ENCODE assay signal across 12 cellular contexts in the genomic region with DNA sequence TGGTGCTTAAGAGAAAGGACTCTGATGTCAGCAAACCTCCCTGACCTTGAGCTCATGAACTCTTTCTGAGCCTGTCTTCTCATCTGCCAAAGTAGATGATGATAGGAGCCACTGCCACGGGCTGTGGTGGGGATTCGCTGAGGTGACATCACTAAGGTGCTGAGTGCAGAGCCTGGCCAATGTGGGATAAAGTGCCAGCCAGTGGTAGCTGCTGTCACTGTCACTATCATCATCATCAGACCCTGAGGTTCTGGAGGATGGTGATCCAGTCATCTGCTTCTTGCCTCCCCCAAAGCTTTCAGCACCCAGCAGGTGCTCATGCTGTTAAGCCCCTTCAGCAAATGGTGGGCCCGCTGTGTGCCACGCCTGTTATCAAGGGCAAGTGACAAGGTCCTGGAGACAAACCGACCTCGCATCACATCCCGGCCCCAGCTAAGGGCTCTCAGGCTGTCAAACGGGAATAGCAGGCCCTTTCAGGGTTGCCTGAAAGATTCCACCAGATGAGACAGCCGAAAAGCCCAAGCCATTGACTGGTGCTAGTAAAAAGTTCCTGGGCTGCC. TPM values are rescaled to one million over a fixed set of nuclear protein-coding genes. Genes with fewer than 3 reads are reported as not detected.
DNase-seq lines count a peak whose midpoint lies in the region; ATAC-seq, FAIRE-seq and TF ChIP-seq lines count a peak whose summit lies in the region.
"Had no signal": no experiment of that assay in that cellular context is flagged by ENCODE, and none has a peak within 500 bp of the region (broad histone marks: within the 10 kb centered on the region; RNA-seq: fewer than 3 reads in every experiment).

No MANE protein-coding gene starts in this region.

- POLR2A ChIA-PET in IMR-90 (lab: Charles Lee; ENCODE audit: unreplicated experiment) (interaction anchor here (0.5 kb wide), 1 partner anchor 18 kb away, joined by 6 read pairs; no protein-coding TSS in a partner anchor), K562 (lab: Yijun Ruan, JAX) (interaction anchor here (0.6 to 1.8 kb wide), 11 partner anchors 9 to 279 kb away, joined by 3 to 14 read pairs (median 5); no protein-coding TSS in a partner anchor)
- POLR2A ChIA-PET in naive thymus-derived CD4-positive, alpha-beta T cell (lab: Charles Lee), result interaction anchor here (0.6 to 1.0 kb wide), 4 partner anchors 9 to 109 kb away, joined by 3 to 5 read pairs (median 3); no protein-coding TSS in a partner anchor

- in situ Hi-C loops in IMR-90 (cut with MboI; ENCODE audit: low sequenced_read_pairs) (no loop called here), K562 (cut with MboI) (loop anchor here (5.0 kb wide), 1 partner anchor 63 kb away; no protein-coding TSS in a partner anchor)

- H3K9me3 Mint-ChIP-seq in neural progenitor cell, result no peaks in the 10 kb centered on the region
- H3K9me3 Mint-ChIP-seq in naive thymus-derived CD4-positive, alpha-beta T cell, result peaks cover 0 to 2% (median 0%) of the 10 kb centered on the region in 11 donors
- H3K9me3 Mint-ChIP-seq: dendritic cell treated with granulocyte-macrophage colony-stimulating factor and Interleukin-4, amounts not matched to agents 40 ng/mL and 50 ng/mL, for 4 days had no signal

- H3K4me3 ChIP-seq in IMR-90 (ENCODE audit: insufficient read depth, low read depth, low read length), result no peak overlapping the region
- no peak overlapping the region for H3K4me3 ChIP-seq in K562
- peak overlapping the region; percentile 29 for H3K4me3 ChIP-seq in neural progenitor cell
- no peak overlapping the region for H3K4me3 ChIP-seq in naive thymus-derived CD4-positive, alpha-beta T cell (ENCODE audit: low read length)
- H3K4me3 ChIP-seq: lung, thyroid gland had no signal

- peaks cover 6% of the 10 kb centered on the region; the same call in 1 of the 2 replicates for H3K9me1 ChIP-seq in IMR-90 (ENCODE audit: insufficient read depth, low read length)
- H3K9me1 ChIP-seq in K562 (ENCODE audit: control insufficient read depth, insufficient read depth, low read length), result peaks cover 2% of the 10 kb centered on the region

- H3K36me3 Mint-ChIP-seq in neural progenitor cell, result peaks cover 4% of the 10 kb centered on the region
- H3K36me3 Mint-ChIP-seq in naive thymus-derived CD4-positive, alpha-beta T cell, result peaks cover 0 to 19% (median 4%) of the 10 kb centered on the region in 5 donors

- no peak overlapping the region for H3K18ac ChIP-seq in IMR-90 (ENCODE audit: low read depth, low read length)

- peaks cover 33 to 55% of the 10 kb centered on the region in 2 experiments for H3K79me1 ChIP-seq in IMR-90 (ENCODE audit: low read depth in 1 of 2, low read length in 2 of 2)

- no peak overlapping the region for H4K8ac ChIP-seq in IMR-90 (ENCODE audit: low read depth in 2 of 2, low read length in 2 of 2)

- H3K56ac ChIP-seq in IMR-90 (ENCODE audit: extremely low read depth, insufficient read depth, low read length), result no peak overlapping the region

- CTCF ChIA-PET in IMR-90 (lab: Yijun Ruan, JAX), result interaction anchor here (0.6 kb wide), 1 partner anchor 357 kb away, joined by 4 read pairs; no protein-coding TSS in a partner anchor
- CTCF ChIA-PET in K562 (lab: Yijun Ruan, JAX; ENCODE audit: low intra/inter-chr PET ratio), result no interaction called here
- CTCF ChIA-PET in naive thymus-derived CD4-positive, alpha-beta T cell (lab: Charles Lee), result interaction anchor here (0.6 to 1.3 kb wide), 3 partner anchors 74 to 256 kb away, joined by 4 to 7 read pairs (median 5); partner anchors contain the start of gene TOR2A

- ATAC-seq in IMR-90 (ENCODE audit: low read depth) (no peak), K562 (no peak; the same call in 2 of the 3 replicates), GM19455 (IDR thresholded peaks at IDR 0.05; ENCODE audit: unreplicated experiment) (no peak)
- ATAC-seq in naive thymus-derived CD4-positive, alpha-beta T cell, result no peak

- no peak overlapping the region for H2BK5ac ChIP-seq in IMR-90 (ENCODE audit: low read depth, low read length, poor library complexity, severe bottlenecking)

- intact Hi-C loops in IMR-90 (cut with micrococcal nuclease), result no loop called here
- intact Hi-C loops in K562 (cut with micrococcal nuclease), result loop anchor here (2.0 kb wide), 1 partner anchor 74 kb away; the partner anchor contains the start of gene TOR2A
- intact Hi-C loops in naive thymus-derived CD4-positive, alpha-beta T cell (cut with micrococcal nuclease), result no loop called here

- DNase-seq in IMR-90, result no peak
- DNase-seq in K562 (ENCODE audit: extremely low read depth in 1 of 4, low spot score in 3 of 4), result no peak
- DNase-seq in neural progenitor cell (ENCODE audit: low spot score), result no peak
- DNase-seq in naive thymus-derived CD4-positive, alpha-beta T cell, result no peak
- DNase-seq: NCI-H446, SHP77 treated with DMSO at 0.1 percent for 48 hours, thyroid gland had no signal

- H4K91ac ChIP-seq in IMR-90 (ENCODE audit: insufficient read depth, low read depth, low read length), result no peak overlapping the region

- no peak overlapping the region for H2AFZ ChIP-seq in IMR-90 (replicated peaks; ENCODE audit: low read length, poor library complexity)
- no peak overlapping the region for H2AFZ ChIP-seq in K562 (ENCODE audit: low read depth, low read length)
- no peak overlapping the region for H2AFZ ChIP-seq in neural progenitor cell (replicated peaks)

- peak overlapping the region; percentile 5 for H2AK9ac ChIP-seq in IMR-90 (replicated peaks; ENCODE audit: low read depth, low read length, poor library complexity)

- H3K9me3 ChIP-seq in IMR-90 (ENCODE audit: control insufficient read depth, insufficient read depth, low read length) (no peaks in the 10 kb centered on the region), K562 (replicated peaks; ENCODE audit: control insufficient read depth, insufficient read depth, low read depth, low read length) (no peaks in the 10 kb centered on the region), neural progenitor cell (ENCODE audit: low read depth) (no peaks in the 10 kb centered on the region)
- no peaks in the 10 kb centered on the region for H3K9me3 ChIP-seq in naive thymus-derived CD4-positive, alpha-beta T cell (ENCODE audit: control insufficient read depth in 2 of 3, low read length in 3 of 3)
- H3K9me3 ChIP-seq: thyroid gland had no signal

- H3K9ac ChIP-seq in IMR-90 (ENCODE audit: low read depth, low read length) (no peak overlapping the region), K562 (ENCODE audit: insufficient read depth in 1 of 2, low read depth in 2 of 2, low read length in 2 of 2) (peak overlapping the region; percentile 6 to 89; a peak in 3 of 4 replicates), neural progenitor cell (no peak overlapping the region)

- no peak for TF ChIP-seq CTCF in IMR-90 (conservative IDR thresholded peaks at IDR 0.05; ENCODE audit: low read depth, low read length)
- TF ChIP-seq CTCF in K562 (IDR thresholded peaks at IDR 0.05 in 2 of 3, conservative IDR thresholded peaks at IDR 0.05 in 1 of 3; ENCODE audit: insufficient read depth in 2 of 3, low read depth in 1 of 3, low read length in 3 of 3), result no peak
- no peak for TF ChIP-seq CTCF in neural progenitor cell (IDR thresholded peaks at IDR 0.05)

- peak; percentile 44 for FAIRE-seq in K562 (lab: Jason Lieb, UNC)
- FAIRE-seq: frontal cortex, GM12892 had no signal

- H3K36me3 ChIP-seq in IMR-90 (ENCODE audit: control insufficient read depth, insufficient read depth, low read length), result peaks cover 62% of the 10 kb centered on the region
- peaks cover 88% of the 10 kb centered on the region for H3K36me3 ChIP-seq in K562 (ENCODE audit: control insufficient read depth, insufficient read depth, low read length)
- H3K36me3 ChIP-seq in neural progenitor cell, result no peaks in the 10 kb centered on the region
- H3K36me3 ChIP-seq in naive thymus-derived CD4-positive, alpha-beta T cell (ENCODE audit: control insufficient read depth in 2 of 3, insufficient read depth in 3 of 3, low read length in 3 of 3), result peaks cover 0 to 76% (median 14%) of the 10 kb centered on the region in 3 experiments

- H3K27me3 Mint-ChIP-seq in neural progenitor cell (ENCODE audit: insufficient read depth, low read depth), result peaks cover 2% of the 10 kb centered on the region
- H3K27me3 Mint-ChIP-seq in naive thymus-derived CD4-positive, alpha-beta T cell, result no peaks in the 10 kb centered on the region
- H3K27me3 Mint-ChIP-seq: dendritic cell treated with granulocyte-macrophage colony-stimulating factor and Interleukin-4, amounts not matched to agents 40 ng/mL and 50 ng/mL, for 4 days had no signal

- 73% methylated on average over 5 of the region's 9 CpGs; no CpG with 5 or more reads in 1 of the 2 experiments for WGBS in IMR-90 (ENCODE audit: extremely low coverage in 2 of 2, insufficient read length in 1 of 2), 2 experiments
- 43% methylated on average over 9 of the region's 9 CpGs for WGBS in K562 (ENCODE audit: insufficient coverage, low coverage, missing lambda C conversion rate)

- H4K20me1 ChIP-seq in IMR-90 (ENCODE audit: insufficient read depth, low read length) (peaks cover 14% of the 10 kb centered on the region), K562 (replicated peaks; ENCODE audit: control insufficient read depth, insufficient read depth, low read length) (peaks cover 7% of the 10 kb centered on the region), neural progenitor cell (ENCODE audit: low read depth) (peaks cover 41% of the 10 kb centered on the region)

- no peaks in the 10 kb centered on the region for H3K27me3 ChIP-seq in IMR-90 (ENCODE audit: control insufficient read depth, insufficient read depth, low read length)
- no peaks in the 10 kb centered on the region for H3K27me3 ChIP-seq in K562 (ENCODE audit: control insufficient read depth in 2 of 2, insufficient read depth in 2 of 2, low read length in 2 of 2)
- no peaks in the 10 kb centered on the region for H3K27me3 ChIP-seq in neural progenitor cell
- no peaks in the 10 kb centered on the region for H3K27me3 ChIP-seq in naive thymus-derived CD4-positive, alpha-beta T cell (ENCODE audit: control insufficient read depth in 2 of 2, insufficient read depth in 2 of 2, low read length in 2 of 2)
- H3K27me3 ChIP-seq: thyroid gland had no signal

- BruUV-seq in IMR-90 (replicated peaks; lab: Mats Ljungman, UMichigan) (no TSS peak), K562 (replicated peaks; lab: Mats Ljungman, UMichigan) (no TSS peak)

- TF ChIP-seq RAD21 in IMR-90 (IDR thresholded peaks at IDR 0.05; ENCODE audit: low read length), result no peak
- no peak for TF ChIP-seq RAD21 in K562 (CRISPR knock-in tag; conservative IDR thresholded peaks at IDR 0.05 in 1 of 2, IDR thresholded peaks at IDR 0.05 in 1 of 2)

- peaks cover 6% of the 10 kb centered on the region for H3K4me1 ChIP-seq in IMR-90 (ENCODE audit: control insufficient read depth, insufficient read depth, low read length)
- H3K4me1 ChIP-seq in K562 (replicated peaks in 1 of 2; ENCODE audit: control insufficient read depth in 2 of 2, insufficient read depth in 2 of 2, low read length in 2 of 2), result peaks cover 15 to 41% of the 10 kb centered on the region in 2 experiments
- peaks cover 4% of the 10 kb centered on the region for H3K4me1 ChIP-seq in neural progenitor cell
- H3K4me1 ChIP-seq in naive thymus-derived CD4-positive, alpha-beta T cell (ENCODE audit: control insufficient read depth in 2 of 2, insufficient read depth in 2 of 2, low read length in 2 of 2), result peaks cover 4 to 5% of the 10 kb centered on the region in 2 donors

- H3K27ac ChIP-seq in IMR-90 (ENCODE audit: insufficient read depth, low read length), result no peak overlapping the region
- no peak overlapping the region for H3K27ac ChIP-seq in K562 (ENCODE audit: extremely low read depth, low read depth, low read length)
- no peak overlapping the region for H3K27ac ChIP-seq in neural progenitor cell
- H3K27ac ChIP-seq in naive thymus-derived CD4-positive, alpha-beta T cell (ENCODE audit: low read depth, low read length), result no peak overlapping the region
- H3K27ac ChIP-seq: thyroid gland had no signal

- no peak overlapping the region for H3K23ac ChIP-seq in IMR-90 (ENCODE audit: low read depth, low read length)

- H3K79me2 ChIP-seq in K562 (ENCODE audit: control insufficient read depth, insufficient read depth, low read length), result peaks cover 11% of the 10 kb centered on the region
- peaks cover 14% of the 10 kb centered on the region for H3K79me2 ChIP-seq in neural progenitor cell (ENCODE audit: low read depth)

- TF ChIP-seq EP300 in K562 (IDR thresholded peaks at IDR 0.05; ENCODE audit: low read length), result no peak

- H3K4me2 ChIP-seq in IMR-90 (ENCODE audit: low read depth, low read length) (no peak overlapping the region), K562 (ENCODE audit: insufficient read depth, low read length) (peak overlapping the region; percentile 24; the same call in 1 of the 2 replicates), neural progenitor cell (peak overlapping the region; percentile 76)

- H4K5ac ChIP-seq in IMR-90 (ENCODE audit: low read depth, low read length), result no peak overlapping the region

- peaks cover 7% of the 10 kb centered on the region for H3F3A ChIP-seq in neural progenitor cell (ENCODE audit: low read depth)

- peaks cover 9% of the 10 kb centered on the region for H3K4me1 Mint-ChIP-seq in neural progenitor cell
- peaks cover 3 to 15% (median 8%) of the 10 kb centered on the region in 7 donors for H3K4me1 Mint-ChIP-seq in naive thymus-derived CD4-positive, alpha-beta T cell

- no peak for TF ChIP-seq POLR2A in IMR-90 (IDR thresholded peaks at IDR 0.05; ENCODE audit: low read depth, low read length)
- no peak for TF ChIP-seq POLR2A in K562 (conservative IDR thresholded peaks at IDR 0.05)

- no peak overlapping the region for H3K14ac ChIP-seq in IMR-90 (replicated peaks; ENCODE audit: low read depth, low read length)

- no peak overlapping the region for H2AK5ac ChIP-seq in IMR-90 (ENCODE audit: low read depth, low read length)

- no peak overlapping the region for H2BK20ac ChIP-seq in IMR-90 (ENCODE audit: low read depth, low read length)

- no peak overlapping the region for H3K27ac Mint-ChIP-seq in neural progenitor cell
- H3K27ac Mint-ChIP-seq in naive thymus-derived CD4-positive, alpha-beta T cell, result peak overlapping the region in 1 of 9 donors; percentile 28
- H3K27ac Mint-ChIP-seq: dendritic cell treated with granulocyte-macrophage colony-stimulating factor and Interleukin-4, amounts not matched to agents 40 ng/mL and 50 ng/mL, for 4 days had no signal

- dilution Hi-C loops in IMR-90 (cut with HindIII; ENCODE audit: low sequenced_read_pairs, unreplicated experiment), result no loop called here

- no peak overlapping the region for H3K4ac ChIP-seq in IMR-90 (ENCODE audit: low read depth, low read length)

- H2BK120ac ChIP-seq in IMR-90 (ENCODE audit: low read depth, low read length), result no peak overlapping the region

- no peak overlapping the region for H3K4me3 Mint-ChIP-seq in neural progenitor cell
- no peak overlapping the region for H3K4me3 Mint-ChIP-seq in naive thymus-derived CD4-positive, alpha-beta T cell
- H3K4me3 Mint-ChIP-seq: dendritic cell treated with granulocyte-macrophage colony-stimulating factor and Interleukin-4, amounts not matched to agents 40 ng/mL and 50 ng/mL, for 4 days had no signal

- H2BK15ac ChIP-seq in IMR-90 (ENCODE audit: low read depth, low read length), result no peak overlapping the region

RNA-seq across cellular contexts. Expression of gene FPGS, which starts 6.4 kb away (rescaled TPM):
- 43.9 and 45.5 TPM in 2 replicates for total RNA-seq in IMR-90 (2012; rRNA removed)
- 71.5 and 75.7 TPM in 2 replicates for polyA plus RNA-seq in IMR-90 (2012; rRNA removed)
- 39.9 and 56.3 TPM in 2 replicates for polyA plus RNA-seq in IMR-90 (2012; cell fraction: cytosol; rRNA removed)
- polyA plus RNA-seq in IMR-90 (2012; cell fraction: nucleus; rRNA removed; ENCODE audit: low replicate concordance), result 94.7 and 201 TPM in 2 replicates
- total RNA-seq in K562 (2011; cell fraction: chromatin; rRNA removed; ENCODE audit: low replicate concordance), result 82.8 and 192 TPM in 2 replicates
- total RNA-seq in K562 (2011; cell fraction: nucleolus; rRNA removed), result 117 and 131 TPM in 2 replicates
- total RNA-seq in K562 (2011; cell fraction: nucleoplasm; rRNA removed), result 76.6 and 93.6 TPM in 2 replicates
- total RNA-seq in K562 (2014; rRNA removed), result 77.1 and 91.1 TPM in 2 replicates
- 19.7 and 32.6 TPM in 2 replicates for total RNA-seq in K562 (2014; rRNA removed; fragmentation: Illumina TruSeq; extraction: Trizol)
- total RNA-seq in K562 (2015; rRNA removed; fragmentation: Illumina TruSeq; extraction: Trizol), result 52.9 and 54.0 TPM in 2 replicates
- 85.1 and 90.2 TPM in 2 replicates for total RNA-seq in K562 (2021)
- polyA plus RNA-seq in K562 (2011; rRNA removed), result 59.2 and 65.5 TPM in 2 replicates
- polyA plus RNA-seq in K562 (2011; cell fraction: cytosol; rRNA removed), result 77.6 and 147 TPM in 2 replicates
- 83.8 and 119 TPM in 2 replicates for polyA plus RNA-seq in K562 (2011; cell fraction: nucleus; rRNA removed)
- polyA plus RNA-seq in K562 (2012), result 59.3 and 62.8 TPM in 2 replicates
- polyA plus RNA-seq in K562 (2014; fragmentation: Illumina TruSeq; extraction: Trizol), result 86.4 and 87.8 TPM in 2 replicates
- 1 to 10 TPM in 1 of 2 experiments, under 1 TPM in 1; 0.84 to 2.0 TPM for polyA plus RNA-seq in K562 (2014; fragmentation: Nextera tagmentation; extraction: Ambion mirVana)
- polyA plus RNA-seq in K562 (2014; rRNA removed), result 61.4 and 63.1 TPM in 2 replicates
- 31.3 and 52.3 TPM in 2 replicates for polyA minus RNA-seq in K562 (2011; rRNA and poly(A)+ RNA removed)
- polyA minus RNA-seq in K562 (2011; cell fraction: cytosol; rRNA and poly(A)+ RNA removed), result 47.3 and 50.9 TPM in 2 replicates
- polyA minus RNA-seq in K562 (2011; cell fraction: nucleus; rRNA and poly(A)+ RNA removed), result 28.5 and 31.4 TPM in 2 replicates
- 32.8 and 60.5 TPM in 2 replicates for total RNA-seq in neural progenitor cell (ENCODE audit: low replicate concordance)
- 100 to 1,000 TPM in 2 of 5 experiments, 10 to 100 TPM in 3; 90.4 to 123 (median 95.4) TPM for total RNA-seq in naive thymus-derived CD4-positive, alpha-beta T cell
- 10 to 100 TPM; 37.3 to 51.4 TPM for polyA plus RNA-seq in naive thymus-derived CD4-positive, alpha-beta T cell

RNA-seq across cellular contexts. Expression of gene CDK9, which starts 23.2 kb away (rescaled TPM):
- 28.9 and 30.3 TPM in 2 replicates for total RNA-seq in IMR-90 (2012; rRNA removed)
- polyA plus RNA-seq in IMR-90 (2012; rRNA removed), result 49.9 and 52.1 TPM in 2 replicates
- polyA plus RNA-seq in IMR-90 (2012; cell fraction: cytosol; rRNA removed), result 34.4 and 54.3 TPM in 2 replicates
- polyA plus RNA-seq in IMR-90 (2012; cell fraction: nucleus; rRNA removed; ENCODE audit: low replicate concordance), result 140 and 177 TPM in 2 replicates
- total RNA-seq in K562 (2011; cell fraction: chromatin; rRNA removed; ENCODE audit: low replicate concordance), result 56.0 and 127 TPM in 2 replicates
- total RNA-seq in K562 (2011; cell fraction: nucleolus; rRNA removed), result 76.7 and 85.9 TPM in 2 replicates
- 52.5 and 57.5 TPM in 2 replicates for total RNA-seq in K562 (2011; cell fraction: nucleoplasm; rRNA removed)
- total RNA-seq in K562 (2014; rRNA removed), result 33.0 and 36.7 TPM in 2 replicates
- total RNA-seq in K562 (2014; rRNA removed; fragmentation: Illumina TruSeq; extraction: Trizol), result 27.5 and 27.9 TPM in 2 replicates
- 28.1 and 29.8 TPM in 2 replicates for total RNA-seq in K562 (2015; rRNA removed; fragmentation: Illumina TruSeq; extraction: Trizol)
- total RNA-seq in K562 (2021), result 75.2 and 78.6 TPM in 2 replicates
- polyA plus RNA-seq in K562 (2011; rRNA removed), result 44.6 and 51.9 TPM in 2 replicates
- polyA plus RNA-seq in K562 (2011; cell fraction: cytosol; rRNA removed), result 44.4 and 58.1 TPM in 2 replicates
- 121 and 155 TPM in 2 replicates for polyA plus RNA-seq in K562 (2011; cell fraction: nucleus; rRNA removed)
- 52.1 and 60.8 TPM in 2 replicates for polyA plus RNA-seq in K562 (2012)
- polyA plus RNA-seq in K562 (2014; fragmentation: Illumina TruSeq; extraction: Trizol), result 54.1 and 60.5 TPM in 2 replicates
- 1 to 10 TPM; 4.2 to 5.0 TPM for polyA plus RNA-seq in K562 (2014; fragmentation: Nextera tagmentation; extraction: Ambion mirVana)
- polyA plus RNA-seq in K562 (2014; rRNA removed), result 34.7 and 42.6 TPM in 2 replicates
- 45.5 and 76.0 TPM in 2 replicates for polyA minus RNA-seq in K562 (2011; rRNA and poly(A)+ RNA removed)
- 25.9 and 42.3 TPM in 2 replicates for polyA minus RNA-seq in K562 (2011; cell fraction: cytosol; rRNA and poly(A)+ RNA removed)
- polyA minus RNA-seq in K562 (2011; cell fraction: nucleus; rRNA and poly(A)+ RNA removed), result 31.0 and 33.8 TPM in 2 replicates
- 22.5 and 47.8 TPM in 2 replicates for total RNA-seq in neural progenitor cell (ENCODE audit: low replicate concordance)
- 100 to 1,000 TPM; 110 to 135 (median 134) TPM for total RNA-seq in naive thymus-derived CD4-positive, alpha-beta T cell
- polyA plus RNA-seq in naive thymus-derived CD4-positive, alpha-beta T cell, result 10 to 100 TPM; 37.5 to 65.9 TPM

RNA-seq across cellular contexts. Expression of gene SH2D3C, which starts 30.6 kb away (rescaled TPM):
- total RNA-seq in IMR-90 (2012; rRNA removed) (under 0.01 and 0.28 TPM in 2 replicates), K562 (2014; rRNA removed) (0.29 and 1.2 TPM in 2 replicates), K562 (2014; rRNA removed; fragmentation: Illumina TruSeq; extraction: Trizol) (0.11 and 0.19 TPM in 2 replicates), K562 (2015; rRNA removed; fragmentation: Illumina TruSeq; extraction: Trizol) (0.29 and 0.34 TPM in 2 replicates), K562 (2021) (0.83 and 0.89 TPM in 2 replicates), neural progenitor cell (ENCODE audit: low replicate concordance) (1.8 and 1.9 TPM in 2 replicates)
- polyA plus RNA-seq in IMR-90 (2012; rRNA removed) (0.22 and 0.24 TPM in 2 replicates), K562 (2011; rRNA removed) (0.22 and 1.3 TPM in 2 replicates), K562 (2014; fragmentation: Illumina TruSeq; extraction: Trizol) (0.19 and 0.29 TPM in 2 replicates), K562 (2014; fragmentation: Nextera tagmentation; extraction: Ambion mirVana) (under 1 TPM in 1 of 2 experiments, not detected in 1; 0.03 TPM), K562 (2014; rRNA removed) (0.21 and 0.38 TPM in 2 replicates)
- 0.06 and 0.38 TPM in 2 replicates for polyA plus RNA-seq in IMR-90 (2012; cell fraction: cytosol; rRNA removed)
- 0.05 and 0.29 TPM in 2 replicates for polyA plus RNA-seq in IMR-90 (2012; cell fraction: nucleus; rRNA removed; ENCODE audit: low replicate concordance)
- 0.77 and 4.1 TPM in 2 replicates for total RNA-seq in K562 (2011; cell fraction: chromatin; rRNA removed; ENCODE audit: low replicate concordance)
- 0.92 and 1.2 TPM in 2 replicates for total RNA-seq in K562 (2011; cell fraction: nucleolus; rRNA removed)
- total RNA-seq in K562 (2011; cell fraction: nucleoplasm; rRNA removed), result 0.88 and 1.3 TPM in 2 replicates
- polyA plus RNA-seq in K562 (2011; cell fraction: cytosol; rRNA removed), result 0.86 and 1.3 TPM in 2 replicates
- polyA plus RNA-seq in K562 (2011; cell fraction: nucleus; rRNA removed), result 1.5 TPM in 2 replicates
- 1.2 and 2.2 TPM in 2 replicates for polyA plus RNA-seq in K562 (2012)
- polyA minus RNA-seq in K562 (2011; rRNA and poly(A)+ RNA removed), result 0.42 and 0.46 TPM in 2 replicates
- 2.4 TPM in 1 of 2 replicates, not detected in the other for polyA minus RNA-seq in K562 (2011; cell fraction: cytosol; rRNA and poly(A)+ RNA removed)
- polyA minus RNA-seq in K562 (2011; cell fraction: nucleus; rRNA and poly(A)+ RNA removed), result 0.94 and 1.00 TPM in 2 replicates
- total RNA-seq in naive thymus-derived CD4-positive, alpha-beta T cell, result 10 to 100 TPM; 26.1 to 68.3 (median 51.9) TPM
- polyA plus RNA-seq in naive thymus-derived CD4-positive, alpha-beta T cell, result 10 to 100 TPM; 20.9 to 72.9 TPM

RNA-seq across cellular contexts. Expression of gene ENG, which starts 45.4 kb away (rescaled TPM):
- total RNA-seq in IMR-90 (2012; rRNA removed) (3.6 and 4.2 TPM in 2 replicates), K562 (2014; rRNA removed) (0.16 and 0.23 TPM in 2 replicates), K562 (2014; rRNA removed; fragmentation: Illumina TruSeq; extraction: Trizol) (0.07 TPM in 1 of 2 replicates, not detected in the other), K562 (2015; rRNA removed; fragmentation: Illumina TruSeq; extraction: Trizol) (0.04 TPM in 1 of 2 replicates, not detected in the other), K562 (2021) (0.40 and 0.51 TPM in 2 replicates), neural progenitor cell (ENCODE audit: low replicate concordance) (0.19 TPM in 1 of 2 replicates, not detected in the other)
- polyA plus RNA-seq in IMR-90 (2012; rRNA removed) (73.9 and 83.3 TPM in 2 replicates), K562 (2011; rRNA removed) (0.14 and 0.27 TPM in 2 replicates), K562 (2014; fragmentation: Illumina TruSeq; extraction: Trizol) (0.24 and 0.28 TPM in 2 replicates), K562 (2014; fragmentation: Nextera tagmentation; extraction: Ambion mirVana) (under 1 TPM in 1 of 2 experiments, not detected in 1; 0.13 TPM), K562 (2014; rRNA removed) (0.13 TPM in 1 of 2 replicates, not detected in the other)
- polyA plus RNA-seq in IMR-90 (2012; cell fraction: cytosol; rRNA removed), result 39.1 and 101 TPM in 2 replicates
- 36.4 and 102 TPM in 2 replicates for polyA plus RNA-seq in IMR-90 (2012; cell fraction: nucleus; rRNA removed; ENCODE audit: low replicate concordance)
- total RNA-seq in K562 (2011; cell fraction: chromatin; rRNA removed; ENCODE audit: low replicate concordance), result 0.51 and 0.69 TPM in 2 replicates
- 0.50 and 1.1 TPM in 2 replicates for total RNA-seq in K562 (2011; cell fraction: nucleolus; rRNA removed)
- total RNA-seq in K562 (2011; cell fraction: nucleoplasm; rRNA removed), result not detected in 2 replicates
- 0.19 TPM in 2 replicates for polyA plus RNA-seq in K562 (2011; cell fraction: cytosol; rRNA removed)
- 0.21 and 0.33 TPM in 2 replicates for polyA plus RNA-seq in K562 (2011; cell fraction: nucleus; rRNA removed)
- polyA plus RNA-seq in K562 (2012), result 0.73 and 1.6 TPM in 2 replicates
- 0.06 TPM in 1 of 2 replicates, not detected in the other for polyA minus RNA-seq in K562 (2011; rRNA and poly(A)+ RNA removed)
- 0.64 TPM in 1 of 2 replicates, not detected in the other for polyA minus RNA-seq in K562 (2011; cell fraction: cytosol; rRNA and poly(A)+ RNA removed)
- polyA minus RNA-seq in K562 (2011; cell fraction: nucleus; rRNA and poly(A)+ RNA removed), result not detected in 2 replicates
- 10 to 100 TPM in 4 of 5 experiments, 1 to 10 TPM in 1; 6.2 to 25.8 (median 12.5) TPM for total RNA-seq in naive thymus-derived CD4-positive, alpha-beta T cell
- 1 to 10 TPM; 4.5 to 6.4 TPM for polyA plus RNA-seq in naive thymus-derived CD4-positive, alpha-beta T cell

Comparison
In these comparisons a context has a peak if more than half of its experiments do, and no peak if none do; other contexts are left out.
1. H3K9ac ChIP-seq: peak in K562 (2 of 2); none in IMR-90 (single experiment) and neural progenitor cell (single experiment).